In genomic region chr11:33869511-33870422, GRCh38 we compare ENCODE assay signal across 8 cellular contexts. TPM values are rescaled to one million over a fixed set of nuclear protein-coding genes. Genes with fewer than 3 reads are reported as not detected.
DNase-seq lines count a peak whose midpoint lies in the region; ATAC-seq, FAIRE-seq and TF ChIP-seq lines count a peak whose summit lies in the region.

No MANE protein-coding gene starts in this region.

- dilution Hi-C loops in keratinocyte (cut with MboI; ENCODE audit: extremely low pct_ligation_motif_present, low sequenced_read_pairs): no loop called here

- no peaks in the 10 kb centered on the region for H3K79me2 ChIP-seq in OCI-LY1 (ENCODE audit: insufficient read depth, low read length)
- no peaks in the 10 kb centered on the region for H3K79me2 ChIP-seq in keratinocyte (ENCODE audit: control insufficient read depth, insufficient read depth, low read length)

- FAIRE-seq in bronchial epithelial cell (lab: Jason Lieb, UNC) (no peak), keratinocyte (lab: Jason Lieb, UNC) (no peak), small intestine (lab: Jason Lieb, UNC) (no peak)

- H3K4me1 ChIP-seq in OCI-LY1 (ENCODE audit: insufficient read depth, low read length, severe bottlenecking) (no peaks in the 10 kb centered on the region), keratinocyte (ENCODE audit: control insufficient read depth, extremely low read depth, insufficient read depth, low read length) (peaks cover 4% of the 10 kb centered on the region), small intestine (ENCODE audit: control insufficient read depth in 2 of 2, insufficient read depth in 1 of 2, low read depth in 1 of 2, low read length in 1 of 2) (no peaks in the 10 kb centered on the region)

- no peaks in the 10 kb centered on the region for H4K20me1 ChIP-seq in OCI-LY1 (ENCODE audit: insufficient read depth, low read length)
- H4K20me1 ChIP-seq in keratinocyte (ENCODE audit: control insufficient read depth, extremely low read depth, insufficient read depth, low read length): no peaks in the 10 kb centered on the region

- no peak for TF ChIP-seq CTCF in OCI-LY1 (IDR thresholded peaks at IDR 0.05; ENCODE audit: low read length)
- no peak for TF ChIP-seq CTCF in bronchial epithelial cell (IDR thresholded peaks at IDR 0.05; ENCODE audit: insufficient read depth, low read length, severe bottlenecking)
- no peak for TF ChIP-seq CTCF in keratinocyte (optimal IDR thresholded peaks at IDR 0.05 in 1 of 3, IDR thresholded peaks at IDR 0.05 in 1 of 3, conservative IDR thresholded peaks at IDR 0.05 in 1 of 3; ENCODE audit: extremely low read depth in 1 of 3, insufficient read depth in 2 of 3, low read length in 3 of 3)

- H3K36me3 ChIP-seq in OCI-LY1 (ENCODE audit: insufficient read depth, low read length) (no peaks in the 10 kb centered on the region), bronchial epithelial cell (ENCODE audit: control insufficient read depth, insufficient read depth, low read length) (no peaks in the 10 kb centered on the region), keratinocyte (ENCODE audit: control insufficient read depth in 2 of 2, extremely low read depth in 1 of 2, insufficient read depth in 2 of 2, low read length in 2 of 2) (no peaks in the 10 kb centered on the region), small intestine (ENCODE audit: control insufficient read depth in 2 of 2, insufficient read depth in 2 of 2, low read length in 2 of 2) (no peaks in the 10 kb centered on the region)

- DNase-seq in activated CD4-positive, alpha-beta T cell treated with anti-CD3 and anti-CD28 coated beads for 48 hours: peak; percentile 20
- DNase-seq in activated CD4-positive, alpha-beta T cell treated with anti-CD3 and anti-CD28 coated beads for 4 hours: no peak
- DNase-seq in bronchial epithelial cell (ENCODE audit: low read depth): peak; percentile 12
- DNase-seq in keratinocyte (ENCODE audit: low read depth, low spot score): no peak
- peak; percentile 14 for DNase-seq in small intestine
- no peak for DNase-seq in ecto neural progenitor cell (ENCODE audit: low spot score)

- 0 to 1% (median 1%) methylated on average over 59 to 81 of the region's 81 CpGs for WGBS in small intestine, 3 donors

- H3K9me3 ChIP-seq in OCI-LY1 (ENCODE audit: low read length) (no peaks in the 10 kb centered on the region), keratinocyte (ENCODE audit: control insufficient read depth, low read depth, low read length) (no peaks in the 10 kb centered on the region), small intestine (ENCODE audit: control insufficient read depth, low read depth) (no peaks in the 10 kb centered on the region)

- H2AFZ ChIP-seq in OCI-LY1 (ENCODE audit: low read length) (no peak overlapping the region), keratinocyte (ENCODE audit: control insufficient read depth, low read length) (peak overlapping the region; percentile 83)

- H3K9me2 ChIP-seq in OCI-LY1 (ENCODE audit: low read depth, low read length): no peaks in the 10 kb centered on the region

- peak; percentile 49 for ATAC-seq in HG03342 (IDR thresholded peaks at IDR 0.05; ENCODE audit: unreplicated experiment)

- H3F3A ChIP-seq in OCI-LY1 (ENCODE audit: insufficient read depth, low read length): no peaks in the 10 kb centered on the region

- H3K9ac ChIP-seq in OCI-LY1 (ENCODE audit: low read length) (no peak overlapping the region), keratinocyte (ENCODE audit: control insufficient read depth, extremely low read depth, insufficient read depth, low read length) (peak overlapping the region; percentile 28)

- H3K27ac ChIP-seq in OCI-LY1 (ENCODE audit: low read depth, low read length, poor library complexity, severe bottlenecking): no peak overlapping the region
- no peak overlapping the region for H3K27ac ChIP-seq in keratinocyte (ENCODE audit: control insufficient read depth, insufficient read depth, low read length)
- peak overlapping the region in 1 of 2 donors; percentile 50 for H3K27ac ChIP-seq in small intestine (ENCODE audit: low read depth in 1 of 2, low read length in 1 of 2)

- H3K4me2 ChIP-seq in OCI-LY1 (ENCODE audit: low read length): peak overlapping the region; percentile 9; the same call in 1 of the 2 replicates
- peak overlapping the region; percentile 95 for H3K4me2 ChIP-seq in keratinocyte (ENCODE audit: control insufficient read depth, extremely low read depth, insufficient read depth, low read depth, low read length)

- H3K4me3 ChIP-seq in OCI-LY1 (ENCODE audit: low read depth, low read length, poor library complexity, severe bottlenecking) (no peak overlapping the region), bronchial epithelial cell (ENCODE audit: low read depth, low read length) (peak overlapping the region; percentile 42), keratinocyte (ENCODE audit: control insufficient read depth in 2 of 3, extremely low read depth in 1 of 3, insufficient read depth in 2 of 3, low read depth in 1 of 3, low read length in 3 of 3) (peak overlapping the region; percentile 32 to 83 (median 73)), small intestine (ENCODE audit: low read depth in 1 of 2, low read length in 2 of 2) (peak overlapping the region; percentile 51 to 60)

- no peaks in the 10 kb centered on the region for H3K9me1 ChIP-seq in keratinocyte (ENCODE audit: control insufficient read depth, extremely low read depth, insufficient read depth, low read length)

- H3K27me3 ChIP-seq in OCI-LY1 (ENCODE audit: insufficient read depth, low read length): peaks cover 6% of the 10 kb centered on the region; the same call in 1 of the 2 replicates
- peaks cover 11% of the 10 kb centered on the region for H3K27me3 ChIP-seq in bronchial epithelial cell (ENCODE audit: control insufficient read depth, insufficient read depth, low read length)
- H3K27me3 ChIP-seq in keratinocyte (ENCODE audit: control insufficient read depth, extremely low read depth, insufficient read depth, low read length): peaks cover 48% of the 10 kb centered on the region
- H3K27me3 ChIP-seq in small intestine (ENCODE audit: control insufficient read depth in 2 of 2, insufficient read depth in 2 of 2, low read length in 2 of 2): peaks cover 0 to 2% of the 10 kb centered on the region in 2 donors

RNA-seq across cellular contexts. Expression of gene LMO2, which starts 22.1 kb away (rescaled TPM):
- 0.77 and 1.1 TPM in 2 replicates for total RNA-seq in bronchial epithelial cell
- polyA plus RNA-seq in keratinocyte: 0.53 to 1.1 TPM (median 0.57 TPM) in 3 replicates
- 0.77 TPM for polyA plus RNA-seq in keratinocyte (2011; ENCODE audit: low read depth)
- polyA plus RNA-seq in keratinocyte (2011; cell fraction: cytosol; rRNA removed): 0.71 and 0.81 TPM in 2 replicates
- polyA plus RNA-seq in keratinocyte (2011; cell fraction: nucleus; rRNA removed): 0.24 and 0.47 TPM in 2 replicates
- 0.28 and 0.54 TPM in 2 replicates for polyA plus RNA-seq in keratinocyte (2012; ENCODE audit: low replicate concordance)
- not detected in 3 replicates for polyA minus RNA-seq in keratinocyte
- polyA minus RNA-seq in keratinocyte (2011; cell fraction: cytosol; rRNA and poly(A)+ RNA removed): not detected
- polyA minus RNA-seq in keratinocyte (2011; cell fraction: nucleus; rRNA and poly(A)+ RNA removed): 0.54 TPM in 1 of 2 replicates, not detected in the other
- 10 to 100 TPM in 1 of 3 donors, 1 to 10 TPM in 2; 2.5 to 27.5 (median 9.2) TPM for polyA plus RNA-seq in small intestine

Comparison
In these comparisons a context has a peak if more than half of its experiments do, and no peak if none do; other contexts are left out.
1. DNase-seq: peak in activated CD4-positive, alpha-beta T cell treated with anti-CD3 and anti-CD28 coated beads for 48 hours (single experiment), bronchial epithelial cell (single experiment) and small intestine (single experiment); none in activated CD4-positive, alpha-beta T cell treated with anti-CD3 and anti-CD28 coated beads for 4 hours (0 of 2), keratinocyte (single experiment) and ecto neural progenitor cell (single experiment).